16 cellular contexts compared by ENCODE assay signal in genomic region chr11:64276653-64277431, GRCh38. TPM values are rescaled to one million over a fixed set of nuclear protein-coding genes. Genes with fewer than 3 reads are reported as not detected.
DNase-seq lines count a peak whose midpoint lies in the region; ATAC-seq and TF ChIP-seq lines count a peak whose summit lies in the region.
"Had no signal": no experiment of that assay in that cellular context is flagged by ENCODE, and none has a peak within 500 bp of the region (broad histone marks: within the 10 kb centered on the region; RNA-seq: fewer than 3 reads in every experiment).

No MANE protein-coding gene starts in this region.

- H3K9ac ChIP-seq in IMR-90 (ENCODE audit: low read depth, low read length) (peak overlapping the region; percentile 30; the same call in 1 of the 2 replicates), neuronal stem cell (ENCODE audit: low read depth, low read length, poor library complexity) (peak overlapping the region; percentile 44)

- TF ChIP-seq CTCF in IMR-90 (conservative IDR thresholded peaks at IDR 0.05; ENCODE audit: low read depth, low read length) = no peak
- TF ChIP-seq CTCF in chondrocyte (IDR thresholded peaks at IDR 0.05) = no peak

- no peak for TF ChIP-seq POLR2A in IMR-90 (IDR thresholded peaks at IDR 0.05; ENCODE audit: low read depth, low read length)

- no peaks in the 10 kb centered on the region for H3K9me3 Mint-ChIP-seq in chondrocyte (ENCODE audit: low read depth)
- H3K9me3 Mint-ChIP-seq: effector memory CD8-positive, alpha-beta T cell had no signal

- H2BK20ac ChIP-seq in IMR-90 (ENCODE audit: low read depth, low read length) = no peak overlapping the region

- peak; percentile 44 for DNase-seq in AG08395 (ENCODE audit: low spot score)
- DNase-seq in IMR-90 = no peak
- DNase-seq in chondrocyte (ENCODE audit: low spot score) = peak; percentile 92
- no peak for DNase-seq in neuronal stem cell (ENCODE audit: low spot score)
- no peak for DNase-seq in cerebellar nuclear complex (lab: John Stamatoyannopoulos, UW)
- DNase-seq in germinal center (ENCODE audit: low spot score) = no peak
- no peak for DNase-seq in NCI-H1105 treated with DMSO at 0.1 percent for 48 hours (lab: John Stamatoyannopoulos, UW)
- DNase-seq: activated CD4-positive, alpha-beta T cell treated with anti-CD3 and anti-CD28 coated beads for 36 hours; activated T-cell treated with anti-CD3 and anti-CD28 coated beads, Interleukin-2, amount 50 U/mL, for 48 hours; effector memory CD8-positive, alpha-beta T cell; NCI-H2107 had no signal

- H4K8ac ChIP-seq in IMR-90 (ENCODE audit: low read depth in 2 of 2, low read length in 2 of 2) (no peak overlapping the region), neuronal stem cell (ENCODE audit: low read depth, low read length) (no peak overlapping the region)

- H3K4me1 ChIP-seq in IMR-90 (ENCODE audit: control insufficient read depth, insufficient read depth, low read length) (peaks cover 2% of the 10 kb centered on the region), neuronal stem cell (ENCODE audit: control insufficient read depth in 2 of 2, insufficient read depth in 1 of 2, low read depth in 1 of 2, low read length in 2 of 2) (peaks cover 2 to 15% of the 10 kb centered on the region in 2 donors)

- H3K27ac ChIP-seq in IMR-90 (ENCODE audit: insufficient read depth, low read length) (no peak overlapping the region), neuronal stem cell (replicated peaks; ENCODE audit: low read length) (no peak overlapping the region)
- H3K27ac ChIP-seq: thoracic aorta had no signal

- H4K20me1 ChIP-seq in IMR-90 (ENCODE audit: insufficient read depth, low read length) = no peaks in the 10 kb centered on the region

- H3K27me3 ChIP-seq in IMR-90 (ENCODE audit: control insufficient read depth, insufficient read depth, low read length) (no peaks in the 10 kb centered on the region), neuronal stem cell (ENCODE audit: control insufficient read depth in 3 of 3, insufficient read depth in 3 of 3, low read depth in 1 of 3, low read length in 3 of 3) (no peaks in the 10 kb centered on the region)

- H2BK5ac ChIP-seq in IMR-90 (ENCODE audit: low read depth, low read length, poor library complexity, severe bottlenecking) (no peak overlapping the region), neuronal stem cell (ENCODE audit: low read length) (no peak overlapping the region)

- ATAC-seq in IMR-90 (ENCODE audit: low read depth) (no peak), HG03521 (IDR thresholded peaks at IDR 0.05; ENCODE audit: unreplicated experiment) (no peak)
- ATAC-seq: activated CD4-positive, alpha-beta T cell treated with anti-CD3 and anti-CD28 coated beads for 36 hours; effector memory CD8-positive, alpha-beta T cell had no signal

- intact Hi-C loops in IMR-90 (cut with micrococcal nuclease) = no loop called here

- H2BK15ac ChIP-seq in IMR-90 (ENCODE audit: low read depth, low read length) = no peak overlapping the region
- H2BK15ac ChIP-seq in neuronal stem cell (ENCODE audit: low read length) = no peak overlapping the region

- peaks cover 11% of the 10 kb centered on the region for H3K36me3 Mint-ChIP-seq in chondrocyte (ENCODE audit: low read depth)

- H2AK5ac ChIP-seq in IMR-90 (ENCODE audit: low read depth, low read length) (no peak overlapping the region), neuronal stem cell (ENCODE audit: low read depth, low read length) (no peak overlapping the region)

- in situ Hi-C loops in IMR-90 (cut with MboI; ENCODE audit: low sequenced_read_pairs) = no loop called here

- H4K5ac ChIP-seq in IMR-90 (ENCODE audit: low read depth, low read length) = no peak overlapping the region

- no peak overlapping the region for H3K4me3 Mint-ChIP-seq in chondrocyte (ENCODE audit: unreplicated experiment)
- H3K4me3 Mint-ChIP-seq: activated CD4-positive, alpha-beta T cell treated with anti-CD3 and anti-CD28 coated beads for 36 hours; effector memory CD8-positive, alpha-beta T cell had no signal

- H3K36me3 ChIP-seq in IMR-90 (ENCODE audit: control insufficient read depth, insufficient read depth, low read length) = peaks cover 32% of the 10 kb centered on the region
- H3K36me3 ChIP-seq in neuronal stem cell (replicated peaks in 1 of 2; ENCODE audit: control insufficient read depth in 2 of 2, insufficient read depth in 2 of 2, low read length in 2 of 2) = peaks cover 5 to 46% of the 10 kb centered on the region in 2 donors

- H3K14ac ChIP-seq in IMR-90 (replicated peaks; ENCODE audit: low read depth, low read length) = no peak overlapping the region
- H3K14ac ChIP-seq in neuronal stem cell (ENCODE audit: low read length) = no peak overlapping the region

- no peak overlapping the region for H3K56ac ChIP-seq in IMR-90 (ENCODE audit: extremely low read depth, insufficient read depth, low read length)

- TF ChIP-seq RAD21 in IMR-90 (IDR thresholded peaks at IDR 0.05; ENCODE audit: low read length) = no peak

- H3K23ac ChIP-seq in IMR-90 (ENCODE audit: low read depth, low read length) (no peak overlapping the region), neuronal stem cell (ENCODE audit: low read depth, low read length, poor library complexity) (no peak overlapping the region)

- H3K18ac ChIP-seq in IMR-90 (ENCODE audit: low read depth, low read length) (no peak overlapping the region), neuronal stem cell (ENCODE audit: low read length) (no peak overlapping the region)

- WGBS in IMR-90 (ENCODE audit: extremely low coverage in 2 of 2, insufficient read length in 1 of 2), 2 experiments = 83% methylated on average over 4 of the region's 17 CpGs; no CpG with 5 or more reads in 1 of the 2 experiments
- WGBS in neuronal stem cell (ENCODE audit: extremely low coverage in 2 of 2, insufficient read length in 2 of 2, insufficient replicate concordance in 1 of 2), 2 donors = no CpG with 5 or more reads among the region's 17 CpGs

- H3K9me3 ChIP-seq in IMR-90 (ENCODE audit: control insufficient read depth, insufficient read depth, low read length) = no peaks in the 10 kb centered on the region
- no peaks in the 10 kb centered on the region for H3K9me3 ChIP-seq in neuronal stem cell (replicated peaks in 1 of 2; ENCODE audit: control insufficient read depth in 2 of 2, insufficient read depth in 1 of 2, low read depth in 1 of 2, low read length in 2 of 2)
- H3K9me3 ChIP-seq: thoracic aorta had no signal

- no peak overlapping the region for H4K91ac ChIP-seq in IMR-90 (ENCODE audit: insufficient read depth, low read depth, low read length)
- H4K91ac ChIP-seq in neuronal stem cell (ENCODE audit: low read depth, low read length, poor library complexity) = no peak overlapping the region

- H2AFZ ChIP-seq in IMR-90 (replicated peaks; ENCODE audit: low read length, poor library complexity) = no peak overlapping the region
- no peak overlapping the region for H2AFZ ChIP-seq in neuronal stem cell (ENCODE audit: low read length)

- H3K27ac Mint-ChIP-seq in chondrocyte (ENCODE audit: unreplicated experiment) = peak overlapping the region; percentile 85
- H3K27ac Mint-ChIP-seq: activated CD4-positive, alpha-beta T cell treated with anti-CD3 and anti-CD28 coated beads for 36 hours had no signal

- no peak overlapping the region for H2AK9ac ChIP-seq in IMR-90 (replicated peaks; ENCODE audit: low read depth, low read length, poor library complexity)

- H2BK12ac ChIP-seq in neuronal stem cell (ENCODE audit: low read length) = no peak overlapping the region

- CTCF ChIA-PET in IMR-90 (lab: Yijun Ruan, JAX) = interaction anchor here (1.0 to 1.3 kb wide), 3 partner anchors 8 to 78 kb away, joined by 3 to 4 read pairs (median 3); no protein-coding TSS in a partner anchor

- no peak overlapping the region for H3K4me3 ChIP-seq in IMR-90 (ENCODE audit: insufficient read depth, low read depth, low read length)
- H3K4me3 ChIP-seq in neuronal stem cell (ENCODE audit: low read length in 2 of 2) = no peak overlapping the region
- H3K4me3 ChIP-seq: thoracic aorta had no signal

- H2BK120ac ChIP-seq in IMR-90 (ENCODE audit: low read depth, low read length) = no peak overlapping the region
- H2BK120ac ChIP-seq in neuronal stem cell (ENCODE audit: low read depth, low read length) = no peak overlapping the region

- dilution Hi-C loops in IMR-90 (cut with HindIII; ENCODE audit: low sequenced_read_pairs, unreplicated experiment) = no loop called here

- H3K27me3 Mint-ChIP-seq in chondrocyte (ENCODE audit: low read depth) = no peaks in the 10 kb centered on the region
- H3K27me3 Mint-ChIP-seq: activated CD4-positive, alpha-beta T cell treated with anti-CD3 and anti-CD28 coated beads for 36 hours; effector memory CD8-positive, alpha-beta T cell had no signal

- no peak overlapping the region for H3K4ac ChIP-seq in IMR-90 (ENCODE audit: low read depth, low read length)
- no peak overlapping the region for H3K4ac ChIP-seq in neuronal stem cell (ENCODE audit: low read length)

- H3K4me2 ChIP-seq in IMR-90 (ENCODE audit: low read depth, low read length) (no peak overlapping the region), neuronal stem cell (ENCODE audit: insufficient read depth, low read length, poor library complexity, severe bottlenecking) (no peak overlapping the region)

- H3K79me1 ChIP-seq in IMR-90 (ENCODE audit: low read depth in 1 of 2, low read length in 2 of 2) (peaks cover 8 to 15% of the 10 kb centered on the region in 2 experiments), neuronal stem cell (ENCODE audit: low read depth, low read length) (peaks cover 2% of the 10 kb centered on the region)

- H3K4me1 Mint-ChIP-seq in chondrocyte (ENCODE audit: low read depth) = peaks cover 17% of the 10 kb centered on the region

- H3K9me1 ChIP-seq in IMR-90 (ENCODE audit: insufficient read depth, low read length) = peaks cover 5% of the 10 kb centered on the region; the same call in 1 of the 2 replicates

- POLR2A ChIA-PET in IMR-90 (lab: Charles Lee; ENCODE audit: unreplicated experiment) = no interaction called here

- BruUV-seq in IMR-90 (replicated peaks; lab: Mats Ljungman, UMichigan) = no TSS peak

RNA-seq across cellular contexts. Expression of gene BAD, which starts 7.6 kb away (rescaled TPM):
- total RNA-seq in IMR-90 (2012; rRNA removed) = 27.5 and 30.3 TPM in 2 replicates
- polyA plus RNA-seq in IMR-90 (2012; rRNA removed) = 68.0 and 88.6 TPM in 2 replicates
- 47.7 and 81.8 TPM in 2 replicates for polyA plus RNA-seq in IMR-90 (2012; cell fraction: cytosol; rRNA removed)
- 24.4 and 39.1 TPM in 2 replicates for polyA plus RNA-seq in IMR-90 (2012; cell fraction: nucleus; rRNA removed; ENCODE audit: low replicate concordance)
- total RNA-seq in chondrocyte = 55.5 to 58.8 TPM (median 56.8 TPM) in 3 replicates
- polyA plus RNA-seq in neuronal stem cell (2013, experiment 1 of 2) = 44.3 TPM
- 44.9 TPM for polyA plus RNA-seq in neuronal stem cell (2013, experiment 2 of 2)

RNA-seq across cellular contexts. Expression of gene GPR137, which starts 8.8 kb away (rescaled TPM):
- total RNA-seq in IMR-90 (2012; rRNA removed) (2.8 and 3.6 TPM in 2 replicates), chondrocyte (57.8 to 64.8 TPM (median 59.2 TPM) in 3 replicates)
- 26.0 and 31.8 TPM in 2 replicates for polyA plus RNA-seq in IMR-90 (2012; rRNA removed)
- polyA plus RNA-seq in IMR-90 (2012; cell fraction: cytosol; rRNA removed) = 21.0 and 34.1 TPM in 2 replicates
- 40.1 and 102 TPM in 2 replicates for polyA plus RNA-seq in IMR-90 (2012; cell fraction: nucleus; rRNA removed; ENCODE audit: low replicate concordance)
- 25.9 TPM for polyA plus RNA-seq in neuronal stem cell (2013, experiment 1 of 2)
- polyA plus RNA-seq in neuronal stem cell (2013, experiment 2 of 2) = 24.6 TPM

RNA-seq across cellular contexts. Expression of gene KCNK4, which starts 14.3 kb away (rescaled TPM):
- total RNA-seq in IMR-90 (2012; rRNA removed) = not detected in 2 replicates
- not detected in 2 replicates for polyA plus RNA-seq in IMR-90 (2012; rRNA removed)
- 0.05 TPM in 1 of 2 replicates, not detected in the other for polyA plus RNA-seq in IMR-90 (2012; cell fraction: cytosol; rRNA removed)
- 0.22 and 0.38 TPM in 2 replicates for polyA plus RNA-seq in IMR-90 (2012; cell fraction: nucleus; rRNA removed; ENCODE audit: low replicate concordance)
- 0.22 to 0.39 TPM in 2 of 3 replicates, not detected in the other for total RNA-seq in chondrocyte
- 0.07 TPM for polyA plus RNA-seq in neuronal stem cell (2013, experiment 1 of 2)
- 0.04 TPM for polyA plus RNA-seq in neuronal stem cell (2013, experiment 2 of 2)
- total RNA-seq: activated CD4-positive, alpha-beta T cell treated with anti-CD3 and anti-CD28 coated beads for 36 hours; skeletal muscle tissue; thoracic aorta had no signal
- polyA plus RNA-seq: AG04450 had no signal

RNA-seq across cellular contexts. Expression of gene CATSPERZ, which starts 23.3 kb away (rescaled TPM):
- total RNA-seq in IMR-90 (2012; rRNA removed) = not detected in 2 replicates
- not detected in 2 replicates for polyA plus RNA-seq in IMR-90 (2012; rRNA removed)
- 0.40 TPM in 1 of 2 replicates, not detected in the other for polyA plus RNA-seq in IMR-90 (2012; cell fraction: cytosol; rRNA removed)
- polyA plus RNA-seq in IMR-90 (2012; cell fraction: nucleus; rRNA removed; ENCODE audit: low replicate concordance) = 0.34 TPM in 1 of 2 replicates, not detected in the other
- total RNA-seq in chondrocyte = 0.92 to 1.0 TPM in 2 of 3 replicates, not detected in the other
- polyA plus RNA-seq in neuronal stem cell (2013, experiment 1 of 2) = not detected
- polyA plus RNA-seq in neuronal stem cell (2013, experiment 2 of 2) = 0.17 TPM
- total RNA-seq: skeletal muscle tissue, thoracic aorta had no signal
- polyA plus RNA-seq: AG04450, neural cell had no signal

RNA-seq across cellular contexts. Expression of gene PLCB3, which starts 25.5 kb away (rescaled TPM):
- total RNA-seq in IMR-90 (2012; rRNA removed) (24.9 and 26.9 TPM in 2 replicates), chondrocyte (35.5 to 51.4 TPM (median 47.2 TPM) in 3 replicates)
- 23.9 and 25.9 TPM in 2 replicates for polyA plus RNA-seq in IMR-90 (2012; rRNA removed)
- polyA plus RNA-seq in IMR-90 (2012; cell fraction: cytosol; rRNA removed) = 15.3 and 21.3 TPM in 2 replicates
- polyA plus RNA-seq in IMR-90 (2012; cell fraction: nucleus; rRNA removed; ENCODE audit: low replicate concordance) = 51.9 and 93.7 TPM in 2 replicates
- 17.0 TPM for polyA plus RNA-seq in neuronal stem cell (2013, experiment 1 of 2)
- 17.0 TPM for polyA plus RNA-seq in neuronal stem cell (2013, experiment 2 of 2)

Comparison
In these comparisons a context has a peak if more than half of its experiments do, and no peak if none do; other contexts are left out.
1. DNase-seq: peak in AG08395 (single experiment) and chondrocyte (single experiment); none in IMR-90 (single experiment), neuronal stem cell (single experiment), cerebellar nuclear complex (0 of 2), germinal center (single experiment) and NCI-H1105 treated with DMSO at 0.1 percent for 48 hours (single experiment).
2. RNA of gene GPR137, which starts 8.8 kb away (total RNA-seq): 57.8 to 64.8 TPM in chondrocyte; 2.8 to 3.6 TPM in IMR-90; every median in the first group is over 10 times any median in the second.